In the genomic region with DNA sequence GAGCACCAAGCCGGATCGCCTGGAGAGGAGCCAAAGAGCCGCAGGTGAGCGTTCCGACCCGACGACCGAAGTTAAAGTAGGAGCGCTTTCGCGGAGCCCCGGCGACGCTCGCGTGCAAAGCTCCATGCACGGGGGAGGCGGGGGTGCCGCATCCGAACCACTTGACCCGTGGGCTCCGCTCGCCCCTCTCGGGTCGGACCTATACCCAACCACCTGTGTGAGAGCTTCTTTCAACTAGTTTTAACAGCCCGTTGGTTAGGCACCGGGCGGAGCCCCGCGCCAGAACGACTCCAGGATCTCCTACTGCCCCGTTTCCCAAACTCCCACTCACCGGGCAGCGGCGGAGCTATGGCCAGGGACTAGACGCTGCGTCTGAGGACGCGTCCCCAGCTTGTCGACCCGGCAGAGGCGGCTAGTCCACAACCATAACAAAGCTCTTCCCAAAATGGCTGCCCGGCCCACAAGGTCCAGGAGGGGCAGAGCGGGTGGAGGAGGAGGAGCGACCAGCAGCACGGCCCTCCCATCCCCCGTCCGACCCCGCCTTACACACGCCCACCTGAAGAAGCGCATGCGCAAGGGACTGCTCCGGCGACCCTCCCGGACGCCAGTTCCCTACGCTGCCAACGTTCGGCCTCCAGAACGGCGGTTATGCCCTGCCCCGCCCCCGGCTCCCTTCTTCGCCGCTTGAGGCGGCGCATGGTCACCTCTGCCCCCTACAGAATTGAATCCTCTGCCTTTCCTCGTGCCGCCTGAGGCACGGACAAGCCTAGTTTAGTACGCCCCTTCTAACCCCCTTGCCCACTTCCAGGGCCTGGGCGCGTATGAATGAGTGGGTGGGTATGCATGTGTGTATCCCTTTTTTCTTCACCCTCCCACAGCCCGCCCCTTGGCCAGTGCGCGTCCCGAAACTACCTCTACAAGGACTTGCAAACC, we compare ENCODE assay signal across 8 cellular contexts. TPM values are rescaled to one million over a fixed set of nuclear protein-coding genes. Genes with fewer than 3 reads are reported as not detected.
A peak's percentile ranks its signal among the peaks of the same experiment; 100 is the strongest.
DNase-seq lines count a peak whose midpoint lies in the region; ATAC-seq and TF ChIP-seq lines count a peak whose summit lies in the region.

TSS of gene GPBP1L1 (minus strand) at position 453 of the 933 bp plus-strand sequence. CDS start 27,446 bp downstream, outside the sequence.

- H3K9me3 ChIP-seq in heart left ventricle (no peaks in the 10 kb centered on the region), upper lobe of right lung (no peaks in the 10 kb centered on the region)

- H3K27me3 ChIP-seq in heart left ventricle (no peaks in the 10 kb centered on the region), upper lobe of right lung (no peaks in the 10 kb centered on the region)

- H3K27ac ChIP-seq in adipose tissue (ENCODE audit: low read depth, low read length) (peak within 1 kb of the TSS; percentile 92), heart left ventricle (peak within 1 kb of the TSS; percentile 91 to 99 (median 95)), upper lobe of right lung (peak within 1 kb of the TSS; percentile 99)

- 0% methylated on average over 75 to 77 of the region's 77 CpGs for WGBS in adipose tissue, 3 donors
- WGBS in heart left ventricle, 4 donors: 0 to 1% (median 0%) methylated on average over 52 to 77 of the region's 77 CpGs

- TF ChIP-seq CTCF in GM12874 (IDR thresholded peaks at IDR 0.05; ENCODE audit: insufficient read depth, low read depth, low read length) (peak; percentile 26), heart left ventricle (IDR thresholded peaks at IDR 0.05) (no peak), upper lobe of right lung (IDR thresholded peaks at IDR 0.05) (no peak)

- peak within 1 kb of the TSS; percentile 75 to 99 (median 93) for H3K4me3 ChIP-seq in heart left ventricle
- peak within 1 kb of the TSS; percentile 74 for H3K4me3 ChIP-seq in upper lobe of right lung

- TF ChIP-seq POLR2A in heart left ventricle (IDR thresholded peaks at IDR 0.05): peak in 1 of 2 donors; percentile 76

- peaks cover 0 to 20% (median 5%) of the 10 kb centered on the region in 9 donors for H3K36me3 ChIP-seq in heart left ventricle
- no peaks in the 10 kb centered on the region for H3K36me3 ChIP-seq in upper lobe of right lung

- DNase-seq in NCI-H1436 (lab: John Stamatoyannopoulos, UW): peak; percentile 95
- DNase-seq in T follicular helper cell (ENCODE audit: low read depth): peak; percentile 97
- DNase-seq in heart left ventricle: peak; percentile 98 to 99 (median 98)
- peak; percentile 99 for DNase-seq in posterior vena cava (ENCODE audit: low spot score)
- DNase-seq in upper lobe of right lung: peak; percentile 99

- intact Hi-C loops in heart left ventricle (cut with DNase I) (loop anchor here in 8 of 10 donors (1.0 to 10.0 kb wide), 11 partner anchors 39 to 446 kb away; partner anchors contain the start of genes NASP (in 6 of the 8), IPP (in 3 of the 8), PRDX1 (in 3 of the 8) and MAST2 (in 2 of the 8)), posterior vena cava (cut with DNase I) (no loop called here), upper lobe of right lung (cut with DNase I) (no loop called here)

- H3K4me1 ChIP-seq in heart left ventricle (peaks cover 6 to 56% (median 42%) of the 10 kb centered on the region in 12 donors), upper lobe of right lung (peaks cover 49% of the 10 kb centered on the region)

- ATAC-seq in HG02763 (IDR thresholded peaks at IDR 0.05; ENCODE audit: unreplicated experiment) (peak; percentile 58), heart left ventricle (peak; percentile 89 to 93 (median 92)), upper lobe of right lung (peak; percentile 92)

RNA-seq across cellular contexts. Expression of gene GPBP1L1, which starts in this region (rescaled TPM):
- 10 to 100 TPM; 31.8 to 40.2 (median 33.6) TPM for polyA plus RNA-seq in adipose tissue
- 10 to 100 TPM; 73.8 to 94.2 (median 78.1) TPM for total RNA-seq in heart left ventricle
- polyA plus RNA-seq in heart left ventricle: 10 to 100 TPM; 26.6 to 40.2 TPM
- 10 to 100 TPM; 75.9 to 83.4 TPM for total RNA-seq in posterior vena cava
- 137 TPM for total RNA-seq in upper lobe of right lung

Comparison
In these comparisons a context has a peak if more than half of its experiments do, and no peak if none do; other contexts are left out.
1. Peak in every context shown above with its lines: DNase-seq, ATAC-seq, H3K4me3 ChIP-seq and H3K27ac ChIP-seq.
2. intact Hi-C loops: an anchor here in heart left ventricle (1.0 to 10.0 kb wide); none called in posterior vena cava and upper lobe of right lung.